1 cellular context compared by ENCODE assay signal in genomic region chr19:39247701-39248664, GRCh38.
TF ChIP-seq lines count a peak whose summit lies in the region.

No MANE protein-coding gene starts in this region.

TF ChIP-seq in GM12878, 131 proteins besides CTCF, POLR2A, EP300 and RAD21:
- TF ChIP-seq DPF2 (IDR thresholded peaks at IDR 0.05) = no peak
- TF ChIP-seq CHD2 (IDR thresholded peaks at IDR 0.05; ENCODE audit: borderline replicate concordance, low read depth, low read length) = no peak
- TF ChIP-seq CREB1 (IDR thresholded peaks at IDR 0.05; ENCODE audit: low read depth) = no peak
- TF ChIP-seq SREBF2 (IDR thresholded peaks at IDR 0.05; ENCODE audit: low read length) = no peak
- TF ChIP-seq ESRRA (IDR thresholded peaks at IDR 0.05; ENCODE audit: low read length) = no peak
- TF ChIP-seq BHLHE40 (IDR thresholded peaks at IDR 0.05; ENCODE audit: borderline replicate concordance in 1 of 2, low read depth in 2 of 2, low read length in 1 of 2) = no peak
- TF ChIP-seq USF2 (IDR thresholded peaks at IDR 0.05; ENCODE audit: borderline replicate concordance, low read depth, low read length) = no peak
- no peak for TF ChIP-seq ZNF687 (IDR thresholded peaks at IDR 0.05)
- TF ChIP-seq BCL3 (IDR thresholded peaks at IDR 0.05; ENCODE audit: borderline replicate concordance, insufficient read depth, low read depth, low read length, poor library complexity, severe bottlenecking) = no peak
- TF ChIP-seq REST (IDR thresholded peaks at IDR 0.05; ENCODE audit: low read depth, low read length) = no peak
- no peak for TF ChIP-seq BCLAF1 (IDR thresholded peaks at IDR 0.05)
- TF ChIP-seq HSF1 (IDR thresholded peaks at IDR 0.05; ENCODE audit: low read depth, low read length) = no peak
- no peak for TF ChIP-seq TCF3 (IDR thresholded peaks at IDR 0.05; ENCODE audit: borderline replicate concordance, insufficient read depth, low read depth, low read length)
- no peak for TF ChIP-seq ZBTB11 (CRISPR knock-in tag; IDR thresholded peaks at IDR 0.05)
- no peak for TF ChIP-seq NFXL1 (IDR thresholded peaks at IDR 0.05; ENCODE audit: borderline replicate concordance)
- TF ChIP-seq ZNF384 (IDR thresholded peaks at IDR 0.05; ENCODE audit: borderline replicate concordance, low read depth, low read length) = no peak
- TF ChIP-seq PBX3 (IDR thresholded peaks at IDR 0.05; ENCODE audit: insufficient replicate concordance, low read depth, low read length) = no peak
